ENCODE assay signal across 13 cellular contexts in genomic region chr16:530111-530817, GRCh38. TPM values are rescaled to one million over a fixed set of nuclear protein-coding genes. Genes with fewer than 3 reads are reported as not detected.
A peak's percentile ranks its signal among the peaks of the same experiment; 100 is the strongest.
DNase-seq lines count a peak whose midpoint lies in the region; ATAC-seq and FAIRE-seq lines count a peak whose summit lies in the region.
"Had no signal": no experiment of that assay in that cellular context is flagged by ENCODE, and none has a peak within 500 bp of the region (broad histone marks: within the 10 kb centered on the region; RNA-seq: fewer than 3 reads in every experiment).

No MANE protein-coding gene starts in this region.

- no peak for DNase-seq in stimulated activated naive CD8-positive, alpha-beta T cell treated with anti-CD3 and anti-CD28 coated beads, Interleukin-15, Interleukin-2, amounts not matched to agents 100 U/mL and 50 U/mL, for 24 hours
- DNase-seq in activated naive CD8-positive, alpha-beta T cell treated with anti-CD3 and anti-CD28 coated beads for 36 hours, result no peak
- peak; percentile 57 for DNase-seq in myocyte (ENCODE audit: low read depth)
- DNase-seq in AG08395 (ENCODE audit: low spot score), result no peak
- no peak for DNase-seq in stimulated activated naive CD4-positive, alpha-beta T cell treated with Interleukin-2 at 50 U/mL for 16 hours (lab: John Stamatoyannopoulos, UW)
- no peak for DNase-seq in GM19238 (ENCODE audit: insufficient read length, low spot score)
- no peak for DNase-seq in GM19239 (ENCODE audit: insufficient read length, low spot score)
- DNase-seq: NCI-H510A; stimulated activated CD4-positive, alpha-beta T cell treated with anti-CD3 and anti-CD28 coated beads, Interleukin-4, amount 100 ng/mL, for 1 hour had no signal

- peak overlapping the region; percentile 92 for H3K4me3 Mint-ChIP-seq in stimulated activated naive CD8-positive, alpha-beta T cell treated with anti-CD3 and anti-CD28 coated beads, Interleukin-15, Interleukin-2, amounts not matched to agents 100 ng/mL and 50 ng/mL, for 24 hours
- peak overlapping the region; percentile 58 for H3K4me3 Mint-ChIP-seq in activated naive CD8-positive, alpha-beta T cell treated with anti-CD3 and anti-CD28 coated beads for 36 hours

- peaks cover 35% of the 10 kb centered on the region for H3K4me1 Mint-ChIP-seq in stimulated activated naive CD8-positive, alpha-beta T cell treated with anti-CD3 and anti-CD28 coated beads, Interleukin-15, Interleukin-2, amounts not matched to agents 100 ng/mL and 50 ng/mL, for 24 hours (ENCODE audit: low read depth)
- peaks cover 19% of the 10 kb centered on the region for H3K4me1 Mint-ChIP-seq in activated naive CD8-positive, alpha-beta T cell treated with anti-CD3 and anti-CD28 coated beads for 36 hours

- no peak for ATAC-seq in stimulated activated naive CD8-positive, alpha-beta T cell treated with anti-CD3 and anti-CD28 coated beads, Interleukin-15, Interleukin-2, amounts not matched to agents 100 U/mL and 50 U/mL, for 24 hours

- no peaks in the 10 kb centered on the region for H3K27me3 Mint-ChIP-seq in stimulated activated naive CD8-positive, alpha-beta T cell treated with anti-CD3 and anti-CD28 coated beads, Interleukin-15, Interleukin-2, amounts not matched to agents 100 ng/mL and 50 ng/mL, for 24 hours
- no peaks in the 10 kb centered on the region for H3K27me3 Mint-ChIP-seq in activated naive CD8-positive, alpha-beta T cell treated with anti-CD3 and anti-CD28 coated beads for 36 hours

- no peak for FAIRE-seq in GM19239 (lab: Jason Lieb, UNC)

- H3K9me3 Mint-ChIP-seq in stimulated activated naive CD8-positive, alpha-beta T cell treated with anti-CD3 and anti-CD28 coated beads, Interleukin-15, Interleukin-2, amounts not matched to agents 100 ng/mL and 50 ng/mL, for 24 hours, result no peaks in the 10 kb centered on the region
- no peaks in the 10 kb centered on the region for H3K9me3 Mint-ChIP-seq in activated naive CD8-positive, alpha-beta T cell treated with anti-CD3 and anti-CD28 coated beads for 36 hours

- peaks cover 3% of the 10 kb centered on the region for H3K36me3 Mint-ChIP-seq in stimulated activated naive CD8-positive, alpha-beta T cell treated with anti-CD3 and anti-CD28 coated beads, Interleukin-15, Interleukin-2, amounts not matched to agents 100 ng/mL and 50 ng/mL, for 24 hours (ENCODE audit: low read depth)
- peaks cover 9% of the 10 kb centered on the region for H3K36me3 Mint-ChIP-seq in activated naive CD8-positive, alpha-beta T cell treated with anti-CD3 and anti-CD28 coated beads for 36 hours

- H3K27ac Mint-ChIP-seq in stimulated activated naive CD8-positive, alpha-beta T cell treated with anti-CD3 and anti-CD28 coated beads, Interleukin-15, Interleukin-2, amounts not matched to agents 100 ng/mL and 50 ng/mL, for 24 hours, result no peak overlapping the region
- no peak overlapping the region for H3K27ac Mint-ChIP-seq in activated naive CD8-positive, alpha-beta T cell treated with anti-CD3 and anti-CD28 coated beads for 36 hours

RNA-seq across cellular contexts. Expression of gene CAPN15, which starts 2.8 kb away (rescaled TPM):
- 10 to 100 TPM; 86.4 to 91.3 TPM for total RNA-seq in activated naive CD8-positive, alpha-beta T cell treated with anti-CD3 and anti-CD28 coated beads for 36 hours
- total RNA-seq in myocyte, result 81.8 and 141 TPM in 2 replicates
- polyA plus RNA-seq in myocyte (2012), result 22.2 TPM

RNA-seq across cellular contexts. Expression of gene PRR35, which starts 29.9 kb away (rescaled TPM):
- total RNA-seq in activated naive CD8-positive, alpha-beta T cell treated with anti-CD3 and anti-CD28 coated beads for 36 hours, result not detected
- 2.9 and 12.5 TPM in 2 replicates for total RNA-seq in myocyte
- 0.47 TPM for polyA plus RNA-seq in myocyte (2012)
- total RNA-seq: SJSA1, suprapubic skin had no signal
- polyA plus RNA-seq: cardiac muscle cell had no signal

RNA-seq across cellular contexts. Expression of gene NHLRC4, which starts 36.5 kb away (rescaled TPM):
- under 1 TPM; 0.54 to 0.76 TPM for total RNA-seq in activated naive CD8-positive, alpha-beta T cell treated with anti-CD3 and anti-CD28 coated beads for 36 hours
- 0.05 and 1.2 TPM in 2 replicates for total RNA-seq in myocyte
- polyA plus RNA-seq in myocyte (2012), result not detected

RNA-seq across cellular contexts. Expression of gene PIGQ, which starts 39.5 kb away (rescaled TPM):
- total RNA-seq in activated naive CD8-positive, alpha-beta T cell treated with anti-CD3 and anti-CD28 coated beads for 36 hours, result 10 to 100 TPM; 28.8 to 29.1 TPM
- 45.4 and 59.9 TPM in 2 replicates for total RNA-seq in myocyte
- 43.1 TPM for polyA plus RNA-seq in myocyte (2012)

RNA-seq across cellular contexts. Expression of gene RAB40C, which starts 59.6 kb away (rescaled TPM):
- total RNA-seq in activated naive CD8-positive, alpha-beta T cell treated with anti-CD3 and anti-CD28 coated beads for 36 hours, result 1 to 10 TPM; 7.2 to 7.6 TPM
- 17.2 and 19.1 TPM in 2 replicates for total RNA-seq in myocyte
- polyA plus RNA-seq in myocyte (2012), result 13.9 TPM
